Comparison of ENCODE assay signal across 13 cellular contexts in genomic region chr3:126567696-126568438, GRCh38. TPM values are rescaled to one million over a fixed set of nuclear protein-coding genes. Genes with fewer than 3 reads are reported as not detected.
DNase-seq lines count a peak whose midpoint lies in the region; ATAC-seq, FAIRE-seq and TF ChIP-seq lines count a peak whose summit lies in the region.
"Had no signal": no experiment of that assay in that cellular context is flagged by ENCODE, and none has a peak within 500 bp of the region (broad histone marks: within the 10 kb centered on the region; RNA-seq: fewer than 3 reads in every experiment).

No MANE protein-coding gene starts in this region.

- no peak for DNase-seq in AG10803 (ENCODE audit: low read depth)
- no peak for DNase-seq in LNCaP clone FGC (ENCODE audit: low read depth)
- DNase-seq in cerebellum (ENCODE audit: low spot score): peak; percentile 37
- peak; percentile 14 for DNase-seq in lung (ENCODE audit: low spot score)
- no peak for DNase-seq in NCI-H774 (lab: John Stamatoyannopoulos, UW)
- DNase-seq in small intestine: no peak
- DNase-seq in thyroid gland: no peak
- DNase-seq: activated T-cell treated with anti-CD3 and anti-CD28 coated beads, Interleukin-2, amount 50 U/mL, for 24 hours; NCI-H146 had no signal

- H3K4me3 Mint-ChIP-seq in activated T-helper 17 cell treated with anti-CD3 and anti-CD28 coated beads, Interleukin-2, amount 50 U/mL, for 72 hours: no peak overlapping the region
- H3K4me3 Mint-ChIP-seq: activated T-cell treated with anti-CD3 and anti-CD28 coated beads, Interleukin-2, amount 50 U/mL, for 24 hours had no signal

- no peaks in the 10 kb centered on the region for H3K4me1 Mint-ChIP-seq in activated T-helper 17 cell treated with anti-CD3 and anti-CD28 coated beads, Interleukin-2, amount 50 U/mL, for 72 hours

- intact Hi-C loops in thyroid gland (cut with DNase I): no loop called here

- H3K4me3 ChIP-seq in AG10803 (ENCODE audit: low read length): no peak overlapping the region
- H3K4me3 ChIP-seq in LNCaP clone FGC (ENCODE audit: low read depth, low read length): no peak overlapping the region
- no peak overlapping the region for H3K4me3 ChIP-seq in lung
- H3K4me3 ChIP-seq in small intestine (ENCODE audit: low read depth in 1 of 2, low read length in 2 of 2): no peak overlapping the region
- no peak overlapping the region for H3K4me3 ChIP-seq in thyroid gland (replicated peaks in 1 of 3)
- H3K4me3 ChIP-seq: ascending aorta, smooth muscle cell had no signal

- H3K36me3 ChIP-seq in lung (ENCODE audit: control insufficient read depth in 2 of 2, insufficient read depth in 2 of 2, low read length in 2 of 2): no peaks in the 10 kb centered on the region
- H3K36me3 ChIP-seq in small intestine (ENCODE audit: control insufficient read depth in 2 of 2, insufficient read depth in 2 of 2, low read length in 2 of 2): no peaks in the 10 kb centered on the region
- H3K36me3 ChIP-seq in thyroid gland: no peaks in the 10 kb centered on the region
- H3K36me3 ChIP-seq: ascending aorta had no signal

- no peak overlapping the region for H3K27ac ChIP-seq in lung (ENCODE audit: low read depth in 1 of 2, low read length in 1 of 2)
- no peak overlapping the region for H3K27ac ChIP-seq in small intestine (ENCODE audit: low read depth in 1 of 2, low read length in 1 of 2)
- no peak overlapping the region for H3K27ac ChIP-seq in thyroid gland
- H3K27ac ChIP-seq: ascending aorta had no signal

- no peak overlapping the region for H3K27ac Mint-ChIP-seq in activated T-helper 17 cell treated with anti-CD3 and anti-CD28 coated beads, Interleukin-2, amount 50 U/mL, for 72 hours
- H3K27ac Mint-ChIP-seq: activated T-cell treated with anti-CD3 and anti-CD28 coated beads, Interleukin-2, amount 50 U/mL, for 24 hours had no signal

- H3K27me3 ChIP-seq in lung (ENCODE audit: control insufficient read depth, insufficient read depth) (no peaks in the 10 kb centered on the region), small intestine (ENCODE audit: control insufficient read depth in 2 of 2, insufficient read depth in 2 of 2, low read length in 2 of 2) (no peaks in the 10 kb centered on the region), thyroid gland (no peaks in the 10 kb centered on the region)
- H3K27me3 ChIP-seq: ascending aorta had no signal

- H3K9me3 ChIP-seq in lung (ENCODE audit: control insufficient read depth in 2 of 2, insufficient read depth in 1 of 2, low read length in 1 of 2) (no peaks in the 10 kb centered on the region), small intestine (ENCODE audit: control insufficient read depth, low read depth) (no peaks in the 10 kb centered on the region), thyroid gland (no peaks in the 10 kb centered on the region)

- H3K4me1 ChIP-seq in lung (ENCODE audit: control insufficient read depth in 2 of 2, insufficient read depth in 2 of 2, low read length in 2 of 2) (no peaks in the 10 kb centered on the region), small intestine (ENCODE audit: control insufficient read depth in 2 of 2, insufficient read depth in 1 of 2, low read depth in 1 of 2, low read length in 1 of 2) (no peaks in the 10 kb centered on the region), thyroid gland (no peaks in the 10 kb centered on the region)
- H3K4me1 ChIP-seq: ascending aorta had no signal

- peak; percentile 15 for TF ChIP-seq CTCF in AG10803 (conservative IDR thresholded peaks at IDR 0.05; ENCODE audit: low read length)
- peak; percentile 31 for TF ChIP-seq CTCF in LNCaP clone FGC (IDR thresholded peaks at IDR 0.05; ENCODE audit: control insufficient read depth, extremely low read depth, insufficient read depth)
- TF ChIP-seq CTCF in lung (IDR thresholded peaks at IDR 0.05; ENCODE audit: control extremely low read depth, extremely low read depth): no peak
- TF ChIP-seq CTCF in thyroid gland (IDR thresholded peaks at IDR 0.05): no peak

- no peak for TF ChIP-seq POLR2A in thyroid gland (IDR thresholded peaks at IDR 0.05)

- WGBS in lung, 2 donors: 65 to 79% methylated on average over 10 of the region's 10 CpGs
- 57 to 58% (median 57%) methylated on average over 10 of the region's 10 CpGs for WGBS in small intestine, 3 donors
- WGBS in thyroid gland, 2 donors: 46 to 67% methylated on average over 7 to 9 of the region's 10 CpGs

- H3K9me3 Mint-ChIP-seq in activated T-helper 17 cell treated with anti-CD3 and anti-CD28 coated beads, Interleukin-2, amount 50 U/mL, for 72 hours: no peaks in the 10 kb centered on the region

- FAIRE-seq in small intestine (lab: Jason Lieb, UNC): no peak

- no peak for ATAC-seq in lung (ENCODE audit: insufficient read depth, low FRiP score)
- no peak for ATAC-seq in activated T-helper 17 cell treated with anti-CD3 and anti-CD28 coated beads, Interleukin-2, amount 50 U/mL, for 72 hours (replicated peaks)

- no peaks in the 10 kb centered on the region for H3K36me3 Mint-ChIP-seq in activated T-helper 17 cell treated with anti-CD3 and anti-CD28 coated beads, Interleukin-2, amount 50 U/mL, for 72 hours (ENCODE audit: low read depth)

- H3K27me3 Mint-ChIP-seq in activated T-helper 17 cell treated with anti-CD3 and anti-CD28 coated beads, Interleukin-2, amount 50 U/mL, for 72 hours: peaks cover 23% of the 10 kb centered on the region

RNA-seq across cellular contexts. Expression of gene C3orf22, which starts 9.1 kb away (rescaled TPM):
- total RNA-seq in cerebellum: 0.18 TPM
- under 1 TPM in 1 of 2 donors, not detected in 1; 0.28 TPM for total RNA-seq in lung
- polyA plus RNA-seq in lung: not detected
- not detected for polyA plus RNA-seq in small intestine
- not detected for total RNA-seq in activated T-helper 17 cell treated with anti-CD3 and anti-CD28 coated beads, Interleukin-2, amount 50 U/mL, for 72 hours
- total RNA-seq in thyroid gland: not detected
- total RNA-seq: ascending aorta, smooth muscle cell, urinary bladder had no signal
- polyA plus RNA-seq: smooth muscle cell, urinary bladder had no signal

RNA-seq across cellular contexts. Expression of gene CHST13, which starts 43.9 kb away (rescaled TPM):
- not detected for total RNA-seq in cerebellum
- 1 to 10 TPM in 1 of 2 donors, under 1 TPM in 1; 0.74 to 2.7 TPM for total RNA-seq in lung
- polyA plus RNA-seq in lung: 1 to 10 TPM in 1 of 2 donors, under 1 TPM in 1; 0.51 to 3.6 TPM
- 1 to 10 TPM in 1 of 3 donors, under 1 TPM in 2; 0.21 to 1.9 (median 0.89) TPM for polyA plus RNA-seq in small intestine
- total RNA-seq in activated T-helper 17 cell treated with anti-CD3 and anti-CD28 coated beads, Interleukin-2, amount 50 U/mL, for 72 hours: not detected
- total RNA-seq in thyroid gland: under 1 TPM in 2 of 4 donors, not detected in 2; 0.13 to 0.56 TPM
- total RNA-seq: ascending aorta, smooth muscle cell had no signal
- polyA plus RNA-seq: smooth muscle cell had no signal

RNA-seq across cellular contexts. Expression of gene UROC1, which starts 50.3 kb away (rescaled TPM):
- 0.27 TPM for total RNA-seq in cerebellum
- under 1 TPM; 0.09 to 0.21 TPM for total RNA-seq in lung
- polyA plus RNA-seq in lung: under 1 TPM; 0.01 to 0.08 TPM
- polyA plus RNA-seq in small intestine: under 1 TPM in 1 of 3 donors, not detected in 2; 0.27 TPM
- not detected for total RNA-seq in activated T-helper 17 cell treated with anti-CD3 and anti-CD28 coated beads, Interleukin-2, amount 50 U/mL, for 72 hours
- total RNA-seq in thyroid gland: not detected
- total RNA-seq: ascending aorta, smooth muscle cell, urinary bladder had no signal
- polyA plus RNA-seq: smooth muscle cell had no signal

Comparison
In these comparisons a context has a peak if more than half of its experiments do, and no peak if none do; other contexts are left out.
1. DNase-seq: peak in cerebellum (single experiment) and lung (single experiment); none in AG10803 (single experiment), LNCaP clone FGC (single experiment), NCI-H774 (single experiment), small intestine (single experiment) and thyroid gland (0 of 2).
2. CTCF ChIP-seq: peak in AG10803 (single experiment) and LNCaP clone FGC (single experiment); none in lung (single experiment) and thyroid gland (0 of 6).